ENCODE assay signal across 9 cellular contexts in the genomic region with DNA sequence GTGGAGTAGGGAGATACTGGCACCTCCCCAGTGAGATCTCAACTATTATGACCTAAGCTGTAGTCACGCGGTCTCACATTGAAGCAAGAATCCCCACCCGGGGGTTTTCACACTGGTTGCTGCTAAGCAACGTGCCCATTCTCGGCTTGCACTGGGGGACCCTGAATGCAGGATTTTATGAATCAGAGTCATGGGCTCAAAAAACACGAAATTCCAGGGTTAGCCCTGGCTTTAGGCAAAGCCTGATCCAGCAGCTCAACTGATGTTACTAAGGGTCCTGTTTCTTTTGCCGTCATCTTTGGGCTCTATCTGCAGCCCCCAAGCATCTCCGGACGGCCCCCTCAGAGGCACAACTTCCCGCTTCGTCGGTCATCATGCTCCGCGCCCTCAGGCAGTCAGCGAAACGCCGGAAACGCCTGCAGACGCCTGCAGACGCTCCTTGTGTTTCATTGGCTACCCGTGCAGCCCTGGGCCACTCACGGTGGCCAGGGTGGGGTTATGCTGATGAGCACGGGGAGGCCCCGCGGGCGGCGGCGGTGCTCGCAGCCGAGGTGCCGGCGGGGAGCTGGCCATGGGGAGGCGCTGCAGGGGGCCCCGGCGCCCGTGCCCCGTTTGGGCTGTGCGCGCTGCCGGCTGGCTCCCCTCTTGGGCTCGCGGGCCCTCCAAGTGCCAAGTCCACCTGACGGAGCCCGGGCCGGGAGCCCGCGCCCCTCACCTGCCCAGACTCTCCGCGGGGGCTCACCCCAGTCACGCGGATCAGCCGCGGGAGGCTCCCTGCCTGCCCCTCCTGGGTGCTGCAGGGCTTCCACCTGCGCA. TPM values are rescaled to one million over a fixed set of nuclear protein-coding genes. Genes with fewer than 3 reads are reported as not detected.
DNase-seq lines count a peak whose midpoint lies in the region; ATAC-seq and TF ChIP-seq lines count a peak whose summit lies in the region.
"Had no signal": no experiment of that assay in that cellular context is flagged by ENCODE, and none has a peak within 500 bp of the region (broad histone marks: within the 10 kb centered on the region; RNA-seq: fewer than 3 reads in every experiment).

No MANE protein-coding gene starts in this region.

- TF ChIP-seq CTCF in coronary artery (IDR thresholded peaks at IDR 0.05), result peak; percentile 67

- no peaks in the 10 kb centered on the region for H3K9me3 Mint-ChIP-seq in activated CD4-positive, alpha-beta T cell treated with anti-CD3 and anti-CD28 coated beads for 36 hours (ENCODE audit: low read depth)

- POLR2A ChIA-PET in activated CD4-positive, alpha-beta T cell treated with anti-CD3 and anti-CD28 coated beads for 36 hours (lab: Charles Lee), result interaction anchor here (0.6 to 3.2 kb wide), 8 partner anchors 10 to 290 kb away, joined by 3 to 19 read pairs (median 4); a partner anchor contains a TSS

- H3K4me3 ChIP-seq in coronary artery, result peak overlapping the region; percentile 72

- DNase-seq in AG20443 (ENCODE audit: low spot score) (peak; percentile 92), NCI-H226 (peak; percentile 96), coronary artery (ENCODE audit: low spot score) (peak; percentile 95), left lobe of liver (ENCODE audit: low spot score) (peak; percentile 81)
- DNase-seq in activated CD4-positive, alpha-beta T cell treated with anti-CD3 and anti-CD28 coated beads for 36 hours, result peak; percentile 96
- DNase-seq in stimulated activated CD4-positive, alpha-beta T cell treated with anti-CD3 and anti-CD28 coated beads, Interleukin-2, amount 100 ng/mL, for 24 hours, result peak; percentile 89 to 91

- intact Hi-C loops in activated CD4-positive, alpha-beta T cell treated with anti-CD3 and anti-CD28 coated beads for 36 hours (cut with DNase I, micrococcal nuclease), result loop anchor here (1.0 to 2.0 kb wide), 11 partner anchors 26 to 377 kb away; a partner anchor contains a TSS

- H3K27me3 Mint-ChIP-seq in activated CD4-positive, alpha-beta T cell treated with anti-CD3 and anti-CD28 coated beads for 36 hours, result no peaks in the 10 kb centered on the region

- no peaks in the 10 kb centered on the region for H3K36me3 Mint-ChIP-seq in activated CD4-positive, alpha-beta T cell treated with anti-CD3 and anti-CD28 coated beads for 36 hours (ENCODE audit: low read depth)

- H3K27ac ChIP-seq in coronary artery, result peak overlapping the region; percentile 25 to 76

- ATAC-seq in GM19023 (IDR thresholded peaks at IDR 0.05; ENCODE audit: unreplicated experiment) (peak; percentile 99), HG03196 (IDR thresholded peaks at IDR 0.05; ENCODE audit: unreplicated experiment) (peak; percentile 94), left lobe of liver (peak; percentile 95)
- peak; percentile 100 for ATAC-seq in activated CD4-positive, alpha-beta T cell treated with anti-CD3 and anti-CD28 coated beads for 36 hours

- peaks cover 12% of the 10 kb centered on the region for H3K4me1 Mint-ChIP-seq in activated CD4-positive, alpha-beta T cell treated with anti-CD3 and anti-CD28 coated beads for 36 hours

- peak overlapping the region; percentile 72 for H3K4me3 Mint-ChIP-seq in activated CD4-positive, alpha-beta T cell treated with anti-CD3 and anti-CD28 coated beads for 36 hours

- H3K27ac Mint-ChIP-seq in activated CD4-positive, alpha-beta T cell treated with anti-CD3 and anti-CD28 coated beads for 36 hours, result peak overlapping the region; percentile 81

- CTCF ChIA-PET in activated CD4-positive, alpha-beta T cell treated with anti-CD3 and anti-CD28 coated beads for 36 hours (lab: Charles Lee), result interaction anchor here (0.6 to 4.1 kb wide), 21 partner anchors 10 to 220 kb away, joined by 3 to 62 read pairs (median 5); no protein-coding TSS in a partner anchor

RNA-seq across cellular contexts. Expression of a gene that starts 25.8 kb away (rescaled TPM):
- total RNA-seq in activated CD4-positive, alpha-beta T cell treated with anti-CD3 and anti-CD28 coated beads for 36 hours, result under 1 TPM; 0.19 to 0.39 TPM
- total RNA-seq in left lobe of liver, result 0.53 TPM

RNA-seq across cellular contexts. Expression of a gene that starts 33.1 kb away (rescaled TPM):
- total RNA-seq in activated CD4-positive, alpha-beta T cell treated with anti-CD3 and anti-CD28 coated beads for 36 hours, result under 1 TPM; 0.64 to 0.88 TPM
- not detected for total RNA-seq in left lobe of liver
- total RNA-seq: T-helper 2 cell treated with Interferon-gamma antibody and Interleukin-4, amounts not matched to agents 100 ng/mL and 5 ng/mL, for 36 hours had no signal

RNA-seq across cellular contexts. Expression of a gene that starts 33.6 kb away (rescaled TPM):
- not detected for total RNA-seq in activated CD4-positive, alpha-beta T cell treated with anti-CD3 and anti-CD28 coated beads for 36 hours
- 0.20 TPM for total RNA-seq in left lobe of liver
- total RNA-seq: T-helper 2 cell treated with Interferon-gamma antibody and Interleukin-4, amounts not matched to agents 100 ng/mL and 5 ng/mL, for 36 hours had no signal

Comparison
In these comparisons a context has a peak if more than half of its experiments do, and no peak if none do; other contexts are left out.
1. Peak in every context shown above with its lines: DNase-seq, ATAC-seq, H3K4me3 ChIP-seq and H3K27ac ChIP-seq.